ENCODE assay signal across 19 cellular contexts in the genomic region with DNA sequence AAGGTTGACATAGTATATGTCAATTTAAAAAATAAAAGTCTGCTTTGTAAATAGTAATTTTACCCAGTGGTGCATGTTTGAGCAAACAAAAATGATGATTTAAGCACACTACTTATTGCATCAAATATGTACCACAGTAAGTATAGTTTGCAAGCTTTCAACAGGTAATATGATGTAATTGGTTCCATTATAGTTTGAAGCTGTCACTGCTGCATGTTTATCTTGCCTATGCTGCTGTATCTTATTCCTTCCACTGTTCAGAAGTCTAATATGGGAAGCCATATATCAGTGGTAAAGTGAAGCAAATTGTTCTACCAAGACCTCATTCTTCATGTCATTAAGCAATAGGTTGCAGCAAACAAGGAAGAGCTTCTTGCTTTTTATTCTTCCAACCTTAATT.
"Had no signal": no experiment of that assay in that cellular context is flagged by ENCODE, and none has a peak within 500 bp of the region (broad histone marks: within the 10 kb centered on the region; RNA-seq: fewer than 3 reads in every experiment).

No MANE protein-coding gene starts in this region.

- H3K4me3 ChIP-seq: cardiac muscle cell, coronary artery, heart right ventricle, right atrium auricular region, tibial nerve had no signal

- H3K9me3 ChIP-seq: heart right ventricle, neutrophil, right atrium auricular region, tibial nerve had no signal

- H3K36me3 ChIP-seq: cardiac muscle cell, heart right ventricle, neutrophil, right atrium auricular region, tibial nerve had no signal

- H3K4me1 ChIP-seq: heart right ventricle, right atrium auricular region, tibial nerve had no signal

- ATAC-seq: activated T-helper 17 cell treated with anti-CD3 and anti-CD28 coated beads, Interleukin-2, amount 50 U/mL, for 72 hours; heart right ventricle; left lobe of liver; naive thymus-derived CD4-positive, alpha-beta T cell; stimulated activated effector memory CD8-positive, alpha-beta T cell treated with anti-CD3 and anti-CD28 coated beads, Interleukin-12 subunit alpha, Interleukin-12 subunit beta, amount 100 ng/mL, for 72 hours had no signal

- H3K27ac ChIP-seq: cardiac muscle cell, coronary artery, heart right ventricle, neutrophil, right atrium auricular region, tibial nerve had no signal

- DNase-seq: activated B cell treated with CpG ODN at 0.5 μM for 24 hours; activated CD4-positive, alpha-beta T cell treated with anti-CD3 and anti-CD28 coated beads, Interleukin-2, amount 10 ng/mL, durations not matched to agents 7 days and 5 days; activated naive CD4-positive, alpha-beta T cell treated with anti-CD3 and anti-CD28 coated beads for 36 hours; activated T-cell treated with anti-CD3 and anti-CD28 coated beads for 4 hours; effector CD4-positive, alpha-beta T cell; foreskin melanocyte; heart right ventricle; mammary epithelial cell; naive thymus-derived CD4-positive, alpha-beta T cell; posterior cingulate gyrus; small intestine had no signal

- H3K27me3 ChIP-seq: cardiac muscle cell, right atrium auricular region, tibial nerve had no signal
